ENCODE assay signal across 9 cellular contexts in the genomic region with DNA sequence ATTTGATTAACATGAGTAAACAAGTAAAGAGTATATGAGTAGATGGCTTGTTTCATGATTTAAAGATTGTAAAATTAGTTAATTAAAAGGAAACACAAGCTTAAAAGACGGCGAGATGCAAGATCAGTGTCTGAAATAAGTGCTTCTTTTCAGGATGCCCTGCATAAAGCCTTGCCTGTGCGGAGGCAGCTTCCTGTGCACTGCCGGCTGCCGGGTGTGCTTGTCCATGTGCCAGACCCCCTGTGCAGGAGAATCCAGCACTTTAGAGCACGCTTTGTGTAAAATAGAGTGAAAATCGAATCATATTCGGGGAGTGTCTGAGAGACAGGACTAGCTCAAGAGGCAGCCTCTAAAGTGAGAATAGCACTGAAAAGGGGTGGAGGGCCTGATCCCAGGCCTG.
"Had no signal": no experiment of that assay in that cellular context is flagged by ENCODE, and none has a peak within 500 bp of the region (broad histone marks: within the 10 kb centered on the region; RNA-seq: fewer than 3 reads in every experiment).

No MANE protein-coding gene starts in this region.

- H3K36me3 ChIP-seq: HAP-1 had no signal

- DNase-seq: HFFc6, IMR-90 had no signal

- H3K4me3 Mint-ChIP-seq: GM23338, HFFc6 had no signal

- H3K4me1 ChIP-seq: HAP-1 had no signal

- H3K27ac Mint-ChIP-seq: GM23338, HFFc6 had no signal

- H3K4me2 ChIP-seq: GM23338 had no signal

- H2AFZ ChIP-seq: GM23338 had no signal

- FAIRE-seq: H1, H54, HTR-8/SVneo, K562 had no signal

- H3K9me3 ChIP-seq: HAP-1 had no signal

- H3K4me3 ChIP-seq: GM23338, HAP-1, K562 had no signal

- ATAC-seq: GM23338, HCT116, K562 had no signal

- H3K9me3 Mint-ChIP-seq: GM23338 had no signal
